1 cellular context compared by ENCODE assay signal in the genomic region with DNA sequence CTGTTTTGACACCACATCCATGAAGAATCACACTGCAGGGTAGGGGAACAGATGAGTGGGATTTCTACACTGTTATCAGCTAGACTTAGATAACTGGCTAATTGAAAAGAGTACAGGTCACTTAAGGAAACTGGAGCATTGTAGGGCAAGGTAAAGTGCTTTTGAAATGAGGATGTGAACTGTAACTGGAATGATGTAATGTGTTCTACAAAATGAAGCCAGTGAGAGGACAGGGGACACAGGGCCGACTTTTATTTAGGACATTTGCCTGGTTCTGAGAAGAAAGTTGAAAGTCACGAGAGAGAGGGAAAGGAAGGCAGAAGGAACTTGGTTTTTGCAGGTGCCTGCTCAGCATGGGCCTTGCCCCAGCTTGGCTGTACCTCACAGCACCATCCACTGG.
TF ChIP-seq lines count a peak whose summit lies in the region.

No MANE protein-coding gene starts in this region.

TF ChIP-seq in WTC11, 78 proteins besides CTCF, POLR2A, EP300 and RAD21 (continued from another document):
- TF ChIP-seq, protein P1, sequence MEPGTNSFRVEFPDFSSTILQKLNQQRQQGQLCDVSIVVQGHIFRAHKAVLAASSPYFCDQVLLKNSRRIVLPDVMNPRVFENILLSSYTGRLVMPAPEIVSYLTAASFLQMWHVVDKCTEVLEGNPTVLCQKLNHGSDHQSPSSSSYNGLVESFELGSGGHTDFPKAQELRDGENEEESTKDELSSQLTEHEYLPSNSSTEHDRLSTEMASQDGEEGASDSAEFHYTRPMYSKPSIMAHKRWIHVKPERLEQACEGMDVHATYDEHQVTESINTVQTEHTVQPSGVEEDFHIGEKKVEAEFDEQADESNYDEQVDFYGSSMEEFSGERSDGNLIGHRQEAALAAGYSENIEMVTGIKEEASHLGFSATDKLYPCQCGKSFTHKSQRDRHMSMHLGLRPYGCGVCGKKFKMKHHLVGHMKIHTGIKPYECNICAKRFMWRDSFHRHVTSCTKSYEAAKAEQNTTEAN (CRISPR knock-in tag; IDR thresholded peaks at IDR 0.05): no peak
- TF ChIP-seq TP53 (CRISPR knock-in tag; IDR thresholded peaks at IDR 0.05): no peak
